13 cellular contexts compared by ENCODE assay signal in the genomic region with DNA sequence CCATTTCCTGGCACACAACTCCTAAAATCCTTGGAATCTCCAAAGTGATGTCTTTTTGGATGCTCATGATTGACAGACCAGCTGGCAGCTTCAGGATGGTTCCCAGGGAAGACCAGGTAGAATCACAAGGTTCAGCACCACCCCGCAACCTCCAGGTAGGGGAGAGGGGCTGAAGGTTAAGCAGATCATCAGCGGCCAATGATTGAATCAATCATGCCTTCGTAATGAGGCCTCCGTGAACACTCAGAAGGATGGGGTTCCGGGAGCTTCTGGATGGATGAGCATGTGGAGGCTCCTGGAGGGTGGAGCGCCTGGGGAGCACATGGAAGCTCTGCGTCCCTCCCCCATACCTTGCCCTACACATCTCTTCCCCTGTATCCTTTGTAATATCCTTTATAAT.
DNase-seq lines count a peak whose midpoint lies in the region; ATAC-seq and TF ChIP-seq lines count a peak whose summit lies in the region.
"Had no signal": no experiment of that assay in that cellular context is flagged by ENCODE, and none has a peak within 500 bp of the region (broad histone marks: within the 10 kb centered on the region; RNA-seq: fewer than 3 reads in every experiment).

No MANE protein-coding gene starts in this region.

- peak overlapping the region; percentile 40 for H3K9ac ChIP-seq in muscle layer of colon (ENCODE audit: low read length)

- CTCF ChIA-PET in WTC11 (lab: Charles Lee) = interaction anchor here (0.6 to 1.5 kb wide), 2 partner anchors 174 to 238 kb away, joined by 3 to 5 read pairs; no protein-coding TSS in a partner anchor

- no peaks in the 10 kb centered on the region for H3K36me3 Mint-ChIP-seq in activated naive CD4-positive, alpha-beta T cell treated with anti-CD3 and anti-CD28 coated beads, Interleukin-2, amount 50 U/mL, for 24 hours
- no peaks in the 10 kb centered on the region; the same call in 1 of the 2 replicates for H3K36me3 Mint-ChIP-seq in WTC11

- H3K27ac Mint-ChIP-seq in activated naive CD4-positive, alpha-beta T cell treated with anti-CD3 and anti-CD28 coated beads, Interleukin-2, amount 50 U/mL, for 24 hours = peak overlapping the region; percentile 62
- no peak overlapping the region for H3K27ac Mint-ChIP-seq in WTC11

- H3K36me3 ChIP-seq in muscle layer of colon (ENCODE audit: insufficient read depth, low read length) (no peaks in the 10 kb centered on the region), upper lobe of right lung (no peaks in the 10 kb centered on the region)

- H3K9me3 ChIP-seq in muscle layer of colon (ENCODE audit: low read length) = no peaks in the 10 kb centered on the region
- no peaks in the 10 kb centered on the region for H3K9me3 ChIP-seq in upper lobe of right lung

- H3K4me1 ChIP-seq in muscle layer of colon (ENCODE audit: insufficient read depth, low read length) = peaks cover 65% of the 10 kb centered on the region
- peaks cover 50% of the 10 kb centered on the region for H3K4me1 ChIP-seq in upper lobe of right lung

- no peak for TF ChIP-seq CTCF in WTC11 (IDR thresholded peaks at IDR 0.05)
- no peak for TF ChIP-seq CTCF in upper lobe of right lung (IDR thresholded peaks at IDR 0.05)

- H3K27me3 ChIP-seq in muscle layer of colon (ENCODE audit: control insufficient read depth in 1 of 2, insufficient read depth in 2 of 2, low read length in 2 of 2) (no peaks in the 10 kb centered on the region), upper lobe of right lung (no peaks in the 10 kb centered on the region)

- H3K4me1 Mint-ChIP-seq in activated naive CD4-positive, alpha-beta T cell treated with anti-CD3 and anti-CD28 coated beads, Interleukin-2, amount 50 U/mL, for 24 hours = peaks cover 61% of the 10 kb centered on the region
- peaks cover 35% of the 10 kb centered on the region for H3K4me1 Mint-ChIP-seq in WTC11

- H3K9me3 Mint-ChIP-seq in activated naive CD4-positive, alpha-beta T cell treated with anti-CD3 and anti-CD28 coated beads, Interleukin-2, amount 50 U/mL, for 24 hours = no peaks in the 10 kb centered on the region
- H3K9me3 Mint-ChIP-seq in WTC11 = no peaks in the 10 kb centered on the region

- POLR2A ChIA-PET in WTC11 (lab: Charles Lee) = no interaction called here

- no peak for DNase-seq in activated naive CD4-positive, alpha-beta T cell (lab: John Stamatoyannopoulos, UW)
- DNase-seq in WTC11 (ENCODE audit: low spot score) (peak; percentile 2), upper lobe of right lung (peak; percentile 25), MV-4-11 (lab: John Stamatoyannopoulos, UW) (no peak)
- DNase-seq: AML-193; central memory CD4-positive, alpha-beta T cell; NCI-H187 treated with DMSO at 0.1 percent for 48 hours; NCI-H774 had no signal

- intact Hi-C loops in upper lobe of right lung (cut with DNase I) = loop anchor here (5.0 kb wide), 1 partner anchor 166 kb away; no protein-coding TSS in a partner anchor

- ATAC-seq in WTC11 (no peak), upper lobe of right lung (no peak), HG02885 (IDR thresholded peaks at IDR 0.05; ENCODE audit: poor library complexity, unreplicated experiment) (no peak), HG03097 (IDR thresholded peaks at IDR 0.05; ENCODE audit: low FRiP score, unreplicated experiment) (no peak)

- H3K27me3 Mint-ChIP-seq in activated naive CD4-positive, alpha-beta T cell treated with anti-CD3 and anti-CD28 coated beads, Interleukin-2, amount 50 U/mL, for 24 hours = no peaks in the 10 kb centered on the region
- no peaks in the 10 kb centered on the region for H3K27me3 Mint-ChIP-seq in WTC11 (ENCODE audit: low read depth)

- H3K4me3 ChIP-seq in muscle layer of colon (ENCODE audit: low read depth in 1 of 2, low read length in 2 of 2) (no peak overlapping the region), upper lobe of right lung (no peak overlapping the region)
- H3K4me3 ChIP-seq: skin epidermis had no signal

- H3K27ac ChIP-seq in muscle layer of colon (ENCODE audit: low read depth, low read length) = no peak overlapping the region
- H3K27ac ChIP-seq in upper lobe of right lung = no peak overlapping the region

- peak overlapping the region; percentile 59 for H3K4me3 Mint-ChIP-seq in activated naive CD4-positive, alpha-beta T cell treated with anti-CD3 and anti-CD28 coated beads, Interleukin-2, amount 50 U/mL, for 24 hours
- no peak overlapping the region for H3K4me3 Mint-ChIP-seq in WTC11

TF ChIP-seq in WTC11, 78 proteins besides CTCF, POLR2A, EP300 and RAD21:
- no peak for TF ChIP-seq ZNF138 (CRISPR knock-in tag; conservative IDR thresholded peaks at IDR 0.05)
- TF ChIP-seq, protein P1, sequence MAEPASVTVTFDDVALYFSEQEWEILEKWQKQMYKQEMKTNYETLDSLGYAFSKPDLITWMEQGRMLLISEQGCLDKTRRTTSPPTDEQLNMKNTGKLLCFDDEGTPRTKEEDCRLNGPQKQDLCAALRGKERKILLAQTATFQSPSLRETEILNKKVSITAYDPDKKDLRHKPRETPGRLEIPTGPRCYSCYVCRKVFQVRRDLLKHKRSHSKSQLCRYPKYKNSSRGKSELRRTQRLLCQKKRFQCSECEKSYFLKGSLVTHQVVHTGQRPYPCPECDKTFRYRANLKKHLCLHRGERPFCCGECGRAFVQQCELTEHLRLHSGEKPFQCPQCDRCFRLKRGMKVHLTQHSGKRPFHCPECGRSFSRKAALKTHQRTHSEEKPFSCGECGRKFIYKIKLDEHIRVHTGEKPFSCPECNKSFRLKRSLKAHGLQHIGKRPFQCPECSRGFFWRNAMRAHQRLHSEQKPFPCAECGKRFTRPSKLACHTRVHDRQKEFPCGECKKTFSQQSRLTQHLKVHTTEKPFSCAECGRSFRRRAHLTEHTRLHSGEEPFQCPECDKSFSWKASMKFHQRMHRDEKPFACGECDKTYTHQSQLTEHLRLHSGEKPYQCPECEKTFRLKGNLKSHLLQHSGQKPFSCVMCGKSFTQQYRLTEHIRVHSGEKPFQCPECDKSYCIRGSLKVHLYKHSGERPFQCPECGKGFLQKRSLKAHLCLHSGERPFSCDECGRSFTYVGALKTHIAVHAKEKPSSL (CRISPR knock-in tag; conservative IDR thresholded peaks at IDR 0.05) = no peak
- TF ChIP-seq NFYB (CRISPR knock-in tag; conservative IDR thresholded peaks at IDR 0.05; ENCODE audit: low read depth) = no peak
- TF ChIP-seq OVOL2 (CRISPR knock-in tag; IDR thresholded peaks at IDR 0.05; ENCODE audit: borderline replicate concordance) = no peak
- TF ChIP-seq MYBL2 (CRISPR knock-in tag; IDR thresholded peaks at IDR 0.05) = no peak
- TF ChIP-seq ELF4 (CRISPR knock-in tag; IDR thresholded peaks at IDR 0.05; ENCODE audit: low read depth) = no peak
- TF ChIP-seq, protein P2, sequence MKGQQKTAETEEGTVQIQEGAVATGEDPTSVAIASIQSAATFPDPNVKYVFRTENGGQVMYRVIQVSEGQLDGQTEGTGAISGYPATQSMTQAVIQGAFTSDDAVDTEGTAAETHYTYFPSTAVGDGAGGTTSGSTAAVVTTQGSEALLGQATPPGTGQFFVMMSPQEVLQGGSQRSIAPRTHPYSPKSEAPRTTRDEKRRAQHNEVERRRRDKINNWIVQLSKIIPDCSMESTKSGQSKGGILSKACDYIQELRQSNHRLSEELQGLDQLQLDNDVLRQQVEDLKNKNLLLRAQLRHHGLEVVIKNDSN (CRISPR knock-in tag; IDR thresholded peaks at IDR 0.05) = no peak
- no peak for TF ChIP-seq HMGA2 (CRISPR knock-in tag; IDR thresholded peaks at IDR 0.05)
- TF ChIP-seq, protein P3, sequence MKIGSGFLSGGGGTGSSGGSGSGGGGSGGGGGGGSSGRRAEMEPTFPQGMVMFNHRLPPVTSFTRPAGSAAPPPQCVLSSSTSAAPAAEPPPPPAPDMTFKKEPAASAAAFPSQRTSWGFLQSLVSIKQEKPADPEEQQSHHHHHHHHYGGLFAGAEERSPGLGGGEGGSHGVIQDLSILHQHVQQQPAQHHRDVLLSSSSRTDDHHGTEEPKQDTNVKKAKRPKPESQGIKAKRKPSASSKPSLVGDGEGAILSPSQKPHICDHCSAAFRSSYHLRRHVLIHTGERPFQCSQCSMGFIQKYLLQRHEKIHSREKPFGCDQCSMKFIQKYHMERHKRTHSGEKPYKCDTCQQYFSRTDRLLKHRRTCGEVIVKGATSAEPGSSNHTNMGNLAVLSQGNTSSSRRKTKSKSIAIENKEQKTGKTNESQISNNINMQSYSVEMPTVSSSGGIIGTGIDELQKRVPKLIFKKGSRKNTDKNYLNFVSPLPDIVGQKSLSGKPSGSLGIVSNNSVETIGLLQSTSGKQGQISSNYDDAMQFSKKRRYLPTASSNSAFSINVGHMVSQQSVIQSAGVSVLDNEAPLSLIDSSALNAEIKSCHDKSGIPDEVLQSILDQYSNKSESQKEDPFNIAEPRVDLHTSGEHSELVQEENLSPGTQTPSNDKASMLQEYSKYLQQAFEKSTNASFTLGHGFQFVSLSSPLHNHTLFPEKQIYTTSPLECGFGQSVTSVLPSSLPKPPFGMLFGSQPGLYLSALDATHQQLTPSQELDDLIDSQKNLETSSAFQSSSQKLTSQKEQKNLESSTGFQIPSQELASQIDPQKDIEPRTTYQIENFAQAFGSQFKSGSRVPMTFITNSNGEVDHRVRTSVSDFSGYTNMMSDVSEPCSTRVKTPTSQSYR (CRISPR knock-in tag; IDR thresholded peaks at IDR 0.05) = no peak
- no peak for TF ChIP-seq ESRRA (CRISPR knock-in tag; IDR thresholded peaks at IDR 0.05; ENCODE audit: borderline replicate concordance)
TF ChIP-seq in WTC11: peak in this region for 0.

Comparison
In these comparisons a context has a peak if more than half of its experiments do, and no peak if none do; other contexts are left out.
1. DNase-seq: peak in WTC11 (single experiment) and upper lobe of right lung (single experiment); none in activated naive CD4-positive, alpha-beta T cell (0 of 4) and MV-4-11 (single experiment).